ENCODE assay signal across 1 cellular context in the genomic region with DNA sequence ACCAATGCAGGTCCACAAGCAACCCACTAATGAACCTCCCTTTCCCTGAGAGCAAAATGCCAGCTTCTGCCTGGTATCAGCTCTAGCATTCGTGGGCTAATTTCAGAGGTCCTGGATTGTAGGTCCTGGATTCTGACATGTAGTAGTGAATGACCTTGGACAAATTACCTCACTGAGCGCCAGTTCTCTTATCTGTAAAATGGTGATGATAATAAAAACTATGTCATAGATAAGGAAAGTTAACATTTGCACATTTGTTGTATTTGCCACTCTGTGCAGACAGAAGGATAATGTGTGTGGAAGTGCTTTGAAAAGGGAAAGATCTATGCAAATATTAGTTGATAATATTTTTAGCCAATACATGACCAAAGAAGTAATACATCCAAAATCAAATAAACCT.
TF ChIP-seq lines count a peak whose summit lies in the region.

No MANE protein-coding gene starts in this region.

TF ChIP-seq in HepG2, 621 proteins besides CTCF, POLR2A, EP300 and RAD21 (continued from another document and continues in another):
- TF ChIP-seq, protein P1, sequence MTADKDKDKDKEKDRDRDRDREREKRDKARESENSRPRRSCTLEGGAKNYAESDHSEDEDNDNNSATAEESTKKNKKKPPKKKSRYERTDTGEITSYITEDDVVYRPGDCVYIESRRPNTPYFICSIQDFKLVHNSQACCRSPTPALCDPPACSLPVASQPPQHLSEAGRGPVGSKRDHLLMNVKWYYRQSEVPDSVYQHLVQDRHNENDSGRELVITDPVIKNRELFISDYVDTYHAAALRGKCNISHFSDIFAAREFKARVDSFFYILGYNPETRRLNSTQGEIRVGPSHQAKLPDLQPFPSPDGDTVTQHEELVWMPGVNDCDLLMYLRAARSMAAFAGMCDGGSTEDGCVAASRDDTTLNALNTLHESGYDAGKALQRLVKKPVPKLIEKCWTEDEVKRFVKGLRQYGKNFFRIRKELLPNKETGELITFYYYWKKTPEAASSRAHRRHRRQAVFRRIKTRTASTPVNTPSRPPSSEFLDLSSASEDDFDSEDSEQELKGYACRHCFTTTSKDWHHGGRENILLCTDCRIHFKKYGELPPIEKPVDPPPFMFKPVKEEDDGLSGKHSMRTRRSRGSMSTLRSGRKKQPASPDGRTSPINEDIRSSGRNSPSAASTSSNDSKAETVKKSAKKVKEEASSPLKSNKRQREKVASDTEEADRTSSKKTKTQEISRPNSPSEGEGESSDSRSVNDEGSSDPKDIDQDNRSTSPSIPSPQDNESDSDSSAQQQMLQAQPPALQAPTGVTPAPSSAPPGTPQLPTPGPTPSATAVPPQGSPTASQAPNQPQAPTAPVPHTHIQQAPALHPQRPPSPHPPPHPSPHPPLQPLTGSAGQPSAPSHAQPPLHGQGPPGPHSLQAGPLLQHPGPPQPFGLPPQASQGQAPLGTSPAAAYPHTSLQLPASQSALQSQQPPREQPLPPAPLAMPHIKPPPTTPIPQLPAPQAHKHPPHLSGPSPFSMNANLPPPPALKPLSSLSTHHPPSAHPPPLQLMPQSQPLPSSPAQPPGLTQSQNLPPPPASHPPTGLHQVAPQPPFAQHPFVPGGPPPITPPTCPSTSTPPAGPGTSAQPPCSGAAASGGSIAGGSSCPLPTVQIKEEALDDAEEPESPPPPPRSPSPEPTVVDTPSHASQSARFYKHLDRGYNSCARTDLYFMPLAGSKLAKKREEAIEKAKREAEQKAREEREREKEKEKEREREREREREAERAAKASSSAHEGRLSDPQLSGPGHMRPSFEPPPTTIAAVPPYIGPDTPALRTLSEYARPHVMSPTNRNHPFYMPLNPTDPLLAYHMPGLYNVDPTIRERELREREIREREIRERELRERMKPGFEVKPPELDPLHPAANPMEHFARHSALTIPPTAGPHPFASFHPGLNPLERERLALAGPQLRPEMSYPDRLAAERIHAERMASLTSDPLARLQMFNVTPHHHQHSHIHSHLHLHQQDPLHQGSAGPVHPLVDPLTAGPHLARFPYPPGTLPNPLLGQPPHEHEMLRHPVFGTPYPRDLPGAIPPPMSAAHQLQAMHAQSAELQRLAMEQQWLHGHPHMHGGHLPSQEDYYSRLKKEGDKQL (CRISPR knock-in tag; IDR thresholded peaks at IDR 0.05; ENCODE audit: low read depth): peak; percentile 81; the same call in 1 of the 2 replicates
- TF ChIP-seq ARHGAP35 (CRISPR knock-in tag; IDR thresholded peaks at IDR 0.05; ENCODE audit: borderline replicate concordance): no peak
- TF ChIP-seq NFE2 (CRISPR knock-in tag; IDR thresholded peaks at IDR 0.05): no peak
- no peak for TF ChIP-seq HMGXB3 (CRISPR knock-in tag; IDR thresholded peaks at IDR 0.05; ENCODE audit: borderline replicate concordance)
- no peak for TF ChIP-seq ZNF276 (CRISPR knock-in tag; IDR thresholded peaks at IDR 0.05; ENCODE audit: low read depth)
- TF ChIP-seq SOX6 (IDR thresholded peaks at IDR 0.05): no peak
- TF ChIP-seq SOX6 (CRISPR knock-in tag; IDR thresholded peaks at IDR 0.05): peak; percentile 67
- TF ChIP-seq GABPB1 (CRISPR knock-in tag; IDR thresholded peaks at IDR 0.05): no peak
- TF ChIP-seq ZNF17 (CRISPR knock-in tag; IDR thresholded peaks at IDR 0.05): no peak
- no peak for TF ChIP-seq ZNF616 (CRISPR knock-in tag; IDR thresholded peaks at IDR 0.05; ENCODE audit: low read depth)
- TF ChIP-seq FOXA3 (CRISPR knock-in tag; IDR thresholded peaks at IDR 0.05): peak; percentile 30; the same call in 1 of the 2 replicates
- no peak for TF ChIP-seq ZNF850 (CRISPR knock-in tag; conservative IDR thresholded peaks at IDR 0.05)
- no peak for TF ChIP-seq PBX3 (CRISPR knock-in tag; IDR thresholded peaks at IDR 0.05; ENCODE audit: borderline replicate concordance)
- no peak for TF ChIP-seq IRX3 (CRISPR knock-in tag; IDR thresholded peaks at IDR 0.05; ENCODE audit: borderline replicate concordance, low read depth)
- TF ChIP-seq ZUFSP (CRISPR knock-in tag; IDR thresholded peaks at IDR 0.05; ENCODE audit: borderline replicate concordance): no peak
- no peak for TF ChIP-seq ZNF546 (CRISPR knock-in tag; conservative IDR thresholded peaks at IDR 0.05)
- TF ChIP-seq ZNF101 (CRISPR knock-in tag; IDR thresholded peaks at IDR 0.05; ENCODE audit: borderline replicate concordance, low read depth): no peak
- no peak for TF ChIP-seq HNRNPUL1 (IDR thresholded peaks at IDR 0.05; ENCODE audit: low read depth, low read length)
- TF ChIP-seq PHF21A (CRISPR knock-in tag; IDR thresholded peaks at IDR 0.05): no peak
- TF ChIP-seq, protein P2, sequence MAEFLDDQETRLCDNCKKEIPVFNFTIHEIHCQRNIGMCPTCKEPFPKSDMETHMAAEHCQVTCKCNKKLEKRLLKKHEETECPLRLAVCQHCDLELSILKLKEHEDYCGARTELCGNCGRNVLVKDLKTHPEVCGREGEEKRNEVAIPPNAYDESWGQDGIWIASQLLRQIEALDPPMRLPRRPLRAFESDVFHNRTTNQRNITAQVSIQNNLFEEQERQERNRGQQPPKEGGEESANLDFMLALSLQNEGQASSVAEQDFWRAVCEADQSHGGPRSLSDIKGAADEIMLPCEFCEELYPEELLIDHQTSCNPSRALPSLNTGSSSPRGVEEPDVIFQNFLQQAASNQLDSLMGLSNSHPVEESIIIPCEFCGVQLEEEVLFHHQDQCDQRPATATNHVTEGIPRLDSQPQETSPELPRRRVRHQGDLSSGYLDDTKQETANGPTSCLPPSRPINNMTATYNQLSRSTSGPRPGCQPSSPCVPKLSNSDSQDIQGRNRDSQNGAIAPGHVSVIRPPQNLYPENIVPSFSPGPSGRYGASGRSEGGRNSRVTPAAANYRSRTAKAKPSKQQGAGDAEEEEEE (CRISPR knock-in tag; IDR thresholded peaks at IDR 0.05; ENCODE audit: borderline replicate concordance): no peak
- TF ChIP-seq ZNF644 (CRISPR knock-in tag; IDR thresholded peaks at IDR 0.05; ENCODE audit: low read depth): no peak
- TF ChIP-seq ZNF263 (CRISPR knock-in tag; IDR thresholded peaks at IDR 0.05): no peak
- TF ChIP-seq, protein P3, sequence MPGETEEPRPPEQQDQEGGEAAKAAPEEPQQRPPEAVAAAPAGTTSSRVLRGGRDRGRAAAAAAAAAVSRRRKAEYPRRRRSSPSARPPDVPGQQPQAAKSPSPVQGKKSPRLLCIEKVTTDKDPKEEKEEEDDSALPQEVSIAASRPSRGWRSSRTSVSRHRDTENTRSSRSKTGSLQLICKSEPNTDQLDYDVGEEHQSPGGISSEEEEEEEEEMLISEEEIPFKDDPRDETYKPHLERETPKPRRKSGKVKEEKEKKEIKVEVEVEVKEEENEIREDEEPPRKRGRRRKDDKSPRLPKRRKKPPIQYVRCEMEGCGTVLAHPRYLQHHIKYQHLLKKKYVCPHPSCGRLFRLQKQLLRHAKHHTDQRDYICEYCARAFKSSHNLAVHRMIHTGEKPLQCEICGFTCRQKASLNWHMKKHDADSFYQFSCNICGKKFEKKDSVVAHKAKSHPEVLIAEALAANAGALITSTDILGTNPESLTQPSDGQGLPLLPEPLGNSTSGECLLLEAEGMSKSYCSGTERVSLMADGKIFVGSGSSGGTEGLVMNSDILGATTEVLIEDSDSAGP (CRISPR knock-in tag; IDR thresholded peaks at IDR 0.05; ENCODE audit: borderline replicate concordance): no peak
- TF ChIP-seq, protein P4, sequence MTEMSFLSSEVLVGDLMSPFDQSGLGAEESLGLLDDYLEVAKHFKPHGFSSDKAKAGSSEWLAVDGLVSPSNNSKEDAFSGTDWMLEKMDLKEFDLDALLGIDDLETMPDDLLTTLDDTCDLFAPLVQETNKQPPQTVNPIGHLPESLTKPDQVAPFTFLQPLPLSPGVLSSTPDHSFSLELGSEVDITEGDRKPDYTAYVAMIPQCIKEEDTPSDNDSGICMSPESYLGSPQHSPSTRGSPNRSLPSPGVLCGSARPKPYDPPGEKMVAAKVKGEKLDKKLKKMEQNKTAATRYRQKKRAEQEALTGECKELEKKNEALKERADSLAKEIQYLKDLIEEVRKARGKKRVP (CRISPR knock-in tag; IDR thresholded peaks at IDR 0.05): 0 out of 4 replicates have a peak, but pooled peaks of 1 of the 2 experiments have one; percentile 26
- TF ChIP-seq AKNA (CRISPR knock-in tag; IDR thresholded peaks at IDR 0.05; ENCODE audit: borderline replicate concordance): no peak
- peak; percentile 46 for TF ChIP-seq RARA (CRISPR knock-in tag; IDR thresholded peaks at IDR 0.05)
- no peak for TF ChIP-seq NCOA5 (CRISPR knock-in tag; IDR thresholded peaks at IDR 0.05)
